Comparison of ENCODE assay signal across 1 cellular context in the genomic region with DNA sequence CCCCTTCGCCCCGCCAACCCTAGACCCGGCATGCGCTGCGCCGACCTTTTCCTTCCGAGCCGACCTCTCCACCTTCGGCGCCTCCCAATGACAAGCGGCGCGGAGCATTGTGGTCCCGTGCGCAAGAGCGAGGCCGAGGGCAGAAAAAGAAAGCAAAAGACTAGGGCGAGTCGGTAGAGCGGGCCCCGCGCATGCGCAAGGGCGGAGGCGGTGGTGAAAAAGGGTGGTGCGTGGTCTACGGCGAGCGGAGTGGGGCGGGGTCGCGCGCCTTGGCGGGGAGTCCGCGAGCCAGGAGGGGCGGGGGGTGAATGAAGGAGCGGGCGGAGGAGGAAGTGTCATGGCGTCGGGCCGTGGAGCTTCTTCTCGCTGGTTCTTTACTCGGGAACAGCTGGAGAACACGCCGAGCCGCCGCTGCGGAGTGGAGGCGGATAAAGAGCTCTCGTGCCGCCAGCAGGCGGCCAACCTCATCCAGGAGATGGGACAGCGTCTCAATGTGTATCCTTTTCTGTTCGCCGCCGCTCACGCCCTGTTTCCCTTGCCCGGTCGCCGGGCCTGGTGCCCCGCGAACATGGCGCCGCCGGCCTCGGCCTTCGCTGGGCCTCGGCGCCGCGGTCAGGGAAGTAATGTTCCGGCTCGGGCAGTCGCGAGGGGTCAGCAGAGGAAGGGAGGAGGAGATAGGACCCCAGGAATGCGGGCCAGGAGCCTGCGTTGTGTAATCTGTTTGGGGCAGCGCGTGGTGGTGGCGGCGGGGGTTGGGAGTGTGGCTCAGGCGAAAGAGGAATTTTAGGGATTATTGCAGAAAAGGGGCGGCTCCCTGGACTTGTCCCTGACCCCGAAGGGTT.
TF ChIP-seq lines count a peak whose summit lies in the region.

A gene (plus strand): TSS at position 305 of the 842 bp plus-strand sequence. CDS start 33 bp downstream, at position 338.

TF ChIP-seq in K562, 482 proteins besides CTCF, POLR2A, EP300 and RAD21 (continued from another document and continues in another):
- TF ChIP-seq MIER1 (IDR thresholded peaks at IDR 0.05; ENCODE audit: low read depth) (no peak), EHMT2 (IDR thresholded peaks at IDR 0.05) (no peak), ZBED1 (IDR thresholded peaks at IDR 0.05) (0 out of 2 replicates have a peak, but pooled peaks have one; percentile 28), IFI16 (CRISPR knock-in tag; IDR thresholded peaks at IDR 0.05) (no peak), HDAC6 (IDR thresholded peaks at IDR 0.05; ENCODE audit: low read depth, low read length) (no peak), CBFB (CRISPR knock-in tag; IDR thresholded peaks at IDR 0.05) (no peak), HNRNPK (IDR thresholded peaks at IDR 0.05; ENCODE audit: low read depth, low read length, poor library complexity, severe bottlenecking) (peak; percentile 19), NBN (IDR thresholded peaks at IDR 0.05; ENCODE audit: low read depth) (no peak), ZNF384 (IDR thresholded peaks at IDR 0.05; ENCODE audit: low read depth, low read length) (peak; percentile 31; the same call in 1 of the 2 replicates), ZNF766 (CRISPR knock-in tag; conservative IDR thresholded peaks at IDR 0.05) (peak; percentile 10; the same call in 1 of the 2 replicates), ZNF583 (CRISPR knock-in tag; IDR thresholded peaks at IDR 0.05) (no peak), ZNF695 (CRISPR knock-in tag; IDR thresholded peaks at IDR 0.05) (no peak), JUN (IDR thresholded peaks at IDR 0.05; ENCODE audit: borderline replicate concordance, low read depth, low read length) (no peak), JUN (CRISPR knock-in tag; IDR thresholded peaks at IDR 0.05; ENCODE audit: borderline replicate concordance) (0 out of 2 replicates have a peak, but pooled peaks have one; percentile 59)
- TF ChIP-seq, protein P1, sequence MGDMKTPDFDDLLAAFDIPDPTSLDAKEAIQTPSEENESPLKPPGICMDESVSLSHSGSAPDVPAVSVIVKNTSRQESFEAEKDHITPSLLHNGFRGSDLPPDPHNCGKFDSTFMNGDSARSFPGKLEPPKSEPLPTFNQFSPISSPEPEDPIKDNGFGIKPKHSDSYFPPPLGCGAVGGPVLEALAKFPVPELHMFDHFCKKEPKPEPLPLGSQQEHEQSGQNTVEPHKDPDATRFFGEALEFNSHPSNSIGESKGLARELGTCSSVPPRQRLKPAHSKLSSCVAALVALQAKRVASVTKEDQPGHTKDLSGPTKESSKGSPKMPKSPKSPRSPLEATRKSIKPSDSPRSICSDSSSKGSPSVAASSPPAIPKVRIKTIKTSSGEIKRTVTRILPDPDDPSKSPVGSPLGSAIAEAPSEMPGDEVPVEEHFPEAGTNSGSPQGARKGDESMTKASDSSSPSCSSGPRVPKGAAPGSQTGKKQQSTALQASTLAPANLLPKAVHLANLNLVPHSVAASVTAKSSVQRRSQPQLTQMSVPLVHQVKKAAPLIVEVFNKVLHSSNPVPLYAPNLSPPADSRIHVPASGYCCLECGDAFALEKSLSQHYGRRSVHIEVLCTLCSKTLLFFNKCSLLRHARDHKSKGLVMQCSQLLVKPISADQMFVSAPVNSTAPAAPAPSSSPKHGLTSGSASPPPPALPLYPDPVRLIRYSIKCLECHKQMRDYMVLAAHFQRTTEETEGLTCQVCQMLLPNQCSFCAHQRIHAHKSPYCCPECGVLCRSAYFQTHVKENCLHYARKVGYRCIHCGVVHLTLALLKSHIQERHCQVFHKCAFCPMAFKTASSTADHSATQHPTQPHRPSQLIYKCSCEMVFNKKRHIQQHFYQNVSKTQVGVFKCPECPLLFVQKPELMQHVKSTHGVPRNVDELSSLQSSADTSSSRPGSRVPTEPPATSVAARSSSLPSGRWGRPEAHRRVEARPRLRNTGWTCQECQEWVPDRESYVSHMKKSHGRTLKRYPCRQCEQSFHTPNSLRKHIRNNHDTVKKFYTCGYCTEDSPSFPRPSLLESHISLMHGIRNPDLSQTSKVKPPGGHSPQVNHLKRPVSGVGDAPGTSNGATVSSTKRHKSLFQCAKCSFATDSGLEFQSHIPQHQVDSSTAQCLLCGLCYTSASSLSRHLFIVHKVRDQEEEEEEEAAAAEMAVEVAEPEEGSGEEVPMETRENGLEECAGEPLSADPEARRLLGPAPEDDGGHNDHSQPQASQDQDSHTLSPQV (IDR thresholded peaks at IDR 0.05) = no peak
- TF ChIP-seq, protein P2, sequence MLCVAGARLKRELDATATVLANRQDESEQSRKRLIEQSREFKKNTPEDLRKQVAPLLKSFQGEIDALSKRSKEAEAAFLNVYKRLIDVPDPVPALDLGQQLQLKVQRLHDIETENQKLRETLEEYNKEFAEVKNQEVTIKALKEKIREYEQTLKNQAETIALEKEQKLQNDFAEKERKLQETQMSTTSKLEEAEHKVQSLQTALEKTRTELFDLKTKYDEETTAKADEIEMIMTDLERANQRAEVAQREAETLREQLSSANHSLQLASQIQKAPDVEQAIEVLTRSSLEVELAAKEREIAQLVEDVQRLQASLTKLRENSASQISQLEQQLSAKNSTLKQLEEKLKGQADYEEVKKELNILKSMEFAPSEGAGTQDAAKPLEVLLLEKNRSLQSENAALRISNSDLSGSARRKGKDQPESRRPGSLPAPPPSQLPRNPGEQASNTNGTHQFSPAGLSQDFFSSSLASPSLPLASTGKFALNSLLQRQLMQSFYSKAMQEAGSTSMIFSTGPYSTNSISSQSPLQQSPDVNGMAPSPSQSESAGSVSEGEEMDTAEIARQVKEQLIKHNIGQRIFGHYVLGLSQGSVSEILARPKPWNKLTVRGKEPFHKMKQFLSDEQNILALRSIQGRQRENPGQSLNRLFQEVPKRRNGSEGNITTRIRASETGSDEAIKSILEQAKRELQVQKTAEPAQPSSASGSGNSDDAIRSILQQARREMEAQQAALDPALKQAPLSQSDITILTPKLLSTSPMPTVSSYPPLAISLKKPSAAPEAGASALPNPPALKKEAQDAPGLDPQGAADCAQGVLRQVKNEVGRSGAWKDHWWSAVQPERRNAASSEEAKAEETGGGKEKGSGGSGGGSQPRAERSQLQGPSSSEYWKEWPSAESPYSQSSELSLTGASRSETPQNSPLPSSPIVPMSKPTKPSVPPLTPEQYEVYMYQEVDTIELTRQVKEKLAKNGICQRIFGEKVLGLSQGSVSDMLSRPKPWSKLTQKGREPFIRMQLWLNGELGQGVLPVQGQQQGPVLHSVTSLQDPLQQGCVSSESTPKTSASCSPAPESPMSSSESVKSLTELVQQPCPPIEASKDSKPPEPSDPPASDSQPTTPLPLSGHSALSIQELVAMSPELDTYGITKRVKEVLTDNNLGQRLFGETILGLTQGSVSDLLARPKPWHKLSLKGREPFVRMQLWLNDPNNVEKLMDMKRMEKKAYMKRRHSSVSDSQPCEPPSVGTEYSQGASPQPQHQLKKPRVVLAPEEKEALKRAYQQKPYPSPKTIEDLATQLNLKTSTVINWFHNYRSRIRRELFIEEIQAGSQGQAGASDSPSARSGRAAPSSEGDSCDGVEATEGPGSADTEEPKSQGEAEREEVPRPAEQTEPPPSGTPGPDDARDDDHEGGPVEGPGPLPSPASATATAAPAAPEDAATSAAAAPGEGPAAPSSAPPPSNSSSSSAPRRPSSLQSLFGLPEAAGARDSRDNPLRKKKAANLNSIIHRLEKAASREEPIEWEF (CRISPR knock-in tag; IDR thresholded peaks at IDR 0.05) = no peak
- TF ChIP-seq, protein P3, sequence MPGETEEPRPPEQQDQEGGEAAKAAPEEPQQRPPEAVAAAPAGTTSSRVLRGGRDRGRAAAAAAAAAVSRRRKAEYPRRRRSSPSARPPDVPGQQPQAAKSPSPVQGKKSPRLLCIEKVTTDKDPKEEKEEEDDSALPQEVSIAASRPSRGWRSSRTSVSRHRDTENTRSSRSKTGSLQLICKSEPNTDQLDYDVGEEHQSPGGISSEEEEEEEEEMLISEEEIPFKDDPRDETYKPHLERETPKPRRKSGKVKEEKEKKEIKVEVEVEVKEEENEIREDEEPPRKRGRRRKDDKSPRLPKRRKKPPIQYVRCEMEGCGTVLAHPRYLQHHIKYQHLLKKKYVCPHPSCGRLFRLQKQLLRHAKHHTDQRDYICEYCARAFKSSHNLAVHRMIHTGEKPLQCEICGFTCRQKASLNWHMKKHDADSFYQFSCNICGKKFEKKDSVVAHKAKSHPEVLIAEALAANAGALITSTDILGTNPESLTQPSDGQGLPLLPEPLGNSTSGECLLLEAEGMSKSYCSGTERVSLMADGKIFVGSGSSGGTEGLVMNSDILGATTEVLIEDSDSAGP (CRISPR knock-in tag; IDR thresholded peaks at IDR 0.05) = no peak
- TF ChIP-seq, protein P4, sequence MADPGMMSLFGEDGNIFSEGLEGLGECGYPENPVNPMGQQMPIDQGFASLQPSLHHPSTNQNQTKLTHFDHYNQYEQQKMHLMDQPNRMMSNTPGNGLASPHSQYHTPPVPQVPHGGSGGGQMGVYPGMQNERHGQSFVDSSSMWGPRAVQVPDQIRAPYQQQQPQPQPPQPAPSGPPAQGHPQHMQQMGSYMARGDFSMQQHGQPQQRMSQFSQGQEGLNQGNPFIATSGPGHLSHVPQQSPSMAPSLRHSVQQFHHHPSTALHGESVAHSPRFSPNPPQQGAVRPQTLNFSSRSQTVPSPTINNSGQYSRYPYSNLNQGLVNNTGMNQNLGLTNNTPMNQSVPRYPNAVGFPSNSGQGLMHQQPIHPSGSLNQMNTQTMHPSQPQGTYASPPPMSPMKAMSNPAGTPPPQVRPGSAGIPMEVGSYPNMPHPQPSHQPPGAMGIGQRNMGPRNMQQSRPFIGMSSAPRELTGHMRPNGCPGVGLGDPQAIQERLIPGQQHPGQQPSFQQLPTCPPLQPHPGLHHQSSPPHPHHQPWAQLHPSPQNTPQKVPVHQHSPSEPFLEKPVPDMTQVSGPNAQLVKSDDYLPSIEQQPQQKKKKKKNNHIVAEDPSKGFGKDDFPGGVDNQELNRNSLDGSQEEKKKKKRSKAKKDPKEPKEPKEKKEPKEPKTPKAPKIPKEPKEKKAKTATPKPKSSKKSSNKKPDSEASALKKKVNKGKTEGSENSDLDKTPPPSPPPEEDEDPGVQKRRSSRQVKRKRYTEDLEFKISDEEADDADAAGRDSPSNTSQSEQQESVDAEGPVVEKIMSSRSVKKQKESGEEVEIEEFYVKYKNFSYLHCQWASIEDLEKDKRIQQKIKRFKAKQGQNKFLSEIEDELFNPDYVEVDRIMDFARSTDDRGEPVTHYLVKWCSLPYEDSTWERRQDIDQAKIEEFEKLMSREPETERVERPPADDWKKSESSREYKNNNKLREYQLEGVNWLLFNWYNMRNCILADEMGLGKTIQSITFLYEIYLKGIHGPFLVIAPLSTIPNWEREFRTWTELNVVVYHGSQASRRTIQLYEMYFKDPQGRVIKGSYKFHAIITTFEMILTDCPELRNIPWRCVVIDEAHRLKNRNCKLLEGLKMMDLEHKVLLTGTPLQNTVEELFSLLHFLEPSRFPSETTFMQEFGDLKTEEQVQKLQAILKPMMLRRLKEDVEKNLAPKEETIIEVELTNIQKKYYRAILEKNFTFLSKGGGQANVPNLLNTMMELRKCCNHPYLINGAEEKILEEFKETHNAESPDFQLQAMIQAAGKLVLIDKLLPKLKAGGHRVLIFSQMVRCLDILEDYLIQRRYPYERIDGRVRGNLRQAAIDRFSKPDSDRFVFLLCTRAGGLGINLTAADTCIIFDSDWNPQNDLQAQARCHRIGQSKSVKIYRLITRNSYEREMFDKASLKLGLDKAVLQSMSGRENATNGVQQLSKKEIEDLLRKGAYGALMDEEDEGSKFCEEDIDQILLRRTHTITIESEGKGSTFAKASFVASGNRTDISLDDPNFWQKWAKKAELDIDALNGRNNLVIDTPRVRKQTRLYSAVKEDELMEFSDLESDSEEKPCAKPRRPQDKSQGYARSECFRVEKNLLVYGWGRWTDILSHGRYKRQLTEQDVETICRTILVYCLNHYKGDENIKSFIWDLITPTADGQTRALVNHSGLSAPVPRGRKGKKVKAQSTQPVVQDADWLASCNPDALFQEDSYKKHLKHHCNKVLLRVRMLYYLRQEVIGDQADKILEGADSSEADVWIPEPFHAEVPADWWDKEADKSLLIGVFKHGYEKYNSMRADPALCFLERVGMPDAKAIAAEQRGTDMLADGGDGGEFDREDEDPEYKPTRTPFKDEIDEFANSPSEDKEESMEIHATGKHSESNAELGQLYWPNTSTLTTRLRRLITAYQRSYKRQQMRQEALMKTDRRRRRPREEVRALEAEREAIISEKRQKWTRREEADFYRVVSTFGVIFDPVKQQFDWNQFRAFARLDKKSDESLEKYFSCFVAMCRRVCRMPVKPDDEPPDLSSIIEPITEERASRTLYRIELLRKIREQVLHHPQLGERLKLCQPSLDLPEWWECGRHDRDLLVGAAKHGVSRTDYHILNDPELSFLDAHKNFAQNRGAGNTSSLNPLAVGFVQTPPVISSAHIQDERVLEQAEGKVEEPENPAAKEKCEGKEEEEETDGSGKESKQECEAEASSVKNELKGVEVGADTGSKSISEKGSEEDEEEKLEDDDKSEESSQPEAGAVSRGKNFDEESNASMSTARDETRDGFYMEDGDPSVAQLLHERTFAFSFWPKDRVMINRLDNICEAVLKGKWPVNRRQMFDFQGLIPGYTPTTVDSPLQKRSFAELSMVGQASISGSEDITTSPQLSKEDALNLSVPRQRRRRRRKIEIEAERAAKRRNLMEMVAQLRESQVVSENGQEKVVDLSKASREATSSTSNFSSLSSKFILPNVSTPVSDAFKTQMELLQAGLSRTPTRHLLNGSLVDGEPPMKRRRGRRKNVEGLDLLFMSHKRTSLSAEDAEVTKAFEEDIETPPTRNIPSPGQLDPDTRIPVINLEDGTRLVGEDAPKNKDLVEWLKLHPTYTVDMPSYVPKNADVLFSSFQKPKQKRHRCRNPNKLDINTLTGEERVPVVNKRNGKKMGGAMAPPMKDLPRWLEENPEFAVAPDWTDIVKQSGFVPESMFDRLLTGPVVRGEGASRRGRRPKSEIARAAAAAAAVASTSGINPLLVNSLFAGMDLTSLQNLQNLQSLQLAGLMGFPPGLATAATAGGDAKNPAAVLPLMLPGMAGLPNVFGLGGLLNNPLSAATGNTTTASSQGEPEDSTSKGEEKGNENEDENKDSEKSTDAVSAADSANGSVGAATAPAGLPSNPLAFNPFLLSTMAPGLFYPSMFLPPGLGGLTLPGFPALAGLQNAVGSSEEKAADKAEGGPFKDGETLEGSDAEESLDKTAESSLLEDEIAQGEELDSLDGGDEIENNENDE (IDR thresholded peaks at IDR 0.05; ENCODE audit: low read depth, low read length) = no peak
- TF ChIP-seq, protein P5, sequence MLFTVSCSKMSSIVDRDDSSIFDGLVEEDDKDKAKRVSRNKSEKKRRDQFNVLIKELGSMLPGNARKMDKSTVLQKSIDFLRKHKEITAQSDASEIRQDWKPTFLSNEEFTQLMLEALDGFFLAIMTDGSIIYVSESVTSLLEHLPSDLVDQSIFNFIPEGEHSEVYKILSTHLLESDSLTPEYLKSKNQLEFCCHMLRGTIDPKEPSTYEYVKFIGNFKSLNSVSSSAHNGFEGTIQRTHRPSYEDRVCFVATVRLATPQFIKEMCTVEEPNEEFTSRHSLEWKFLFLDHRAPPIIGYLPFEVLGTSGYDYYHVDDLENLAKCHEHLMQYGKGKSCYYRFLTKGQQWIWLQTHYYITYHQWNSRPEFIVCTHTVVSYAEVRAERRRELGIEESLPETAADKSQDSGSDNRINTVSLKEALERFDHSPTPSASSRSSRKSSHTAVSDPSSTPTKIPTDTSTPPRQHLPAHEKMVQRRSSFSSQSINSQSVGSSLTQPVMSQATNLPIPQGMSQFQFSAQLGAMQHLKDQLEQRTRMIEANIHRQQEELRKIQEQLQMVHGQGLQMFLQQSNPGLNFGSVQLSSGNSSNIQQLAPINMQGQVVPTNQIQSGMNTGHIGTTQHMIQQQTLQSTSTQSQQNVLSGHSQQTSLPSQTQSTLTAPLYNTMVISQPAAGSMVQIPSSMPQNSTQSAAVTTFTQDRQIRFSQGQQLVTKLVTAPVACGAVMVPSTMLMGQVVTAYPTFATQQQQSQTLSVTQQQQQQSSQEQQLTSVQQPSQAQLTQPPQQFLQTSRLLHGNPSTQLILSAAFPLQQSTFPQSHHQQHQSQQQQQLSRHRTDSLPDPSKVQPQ (CRISPR knock-in tag; IDR thresholded peaks at IDR 0.05; ENCODE audit: borderline replicate concordance) = no peak
